1 cellular context compared by ENCODE assay signal in genomic region chr19:46571495-46571894, GRCh38.
TF ChIP-seq lines count a peak whose summit lies in the region.

No MANE protein-coding gene starts in this region.

TF ChIP-seq in HepG2, 621 proteins besides CTCF, POLR2A, EP300 and RAD21:
- no peak for TF ChIP-seq ZNF253 (CRISPR knock-in tag; IDR thresholded peaks at IDR 0.05; ENCODE audit: borderline replicate concordance)
- no peak for TF ChIP-seq SRY (CRISPR knock-in tag; IDR thresholded peaks at IDR 0.05)
- TF ChIP-seq JDP2 (CRISPR knock-in tag; IDR thresholded peaks at IDR 0.05; ENCODE audit: borderline replicate concordance): no peak
- TF ChIP-seq MYNN (CRISPR knock-in tag; IDR thresholded peaks at IDR 0.05; ENCODE audit: low read depth): no peak
- TF ChIP-seq SMC3 (IDR thresholded peaks at IDR 0.05; ENCODE audit: low read length): peak; percentile 14; the same call in 1 of the 2 replicates
- TF ChIP-seq SOX5 (CRISPR knock-in tag; IDR thresholded peaks at IDR 0.05; ENCODE audit: borderline replicate concordance): no peak
- TF ChIP-seq STAG1 (CRISPR knock-in tag; IDR thresholded peaks at IDR 0.05): 0 out of 2 replicates have a peak, but pooled peaks have one; percentile 11
- TF ChIP-seq HOXA5 (CRISPR knock-in tag; IDR thresholded peaks at IDR 0.05): no peak
- TF ChIP-seq REXO4 (CRISPR knock-in tag; IDR thresholded peaks at IDR 0.05; ENCODE audit: borderline replicate concordance): no peak
- TF ChIP-seq MAF1 (CRISPR knock-in tag; IDR thresholded peaks at IDR 0.05; ENCODE audit: borderline replicate concordance): no peak
- no peak for TF ChIP-seq ZBTB43 (CRISPR knock-in tag; conservative IDR thresholded peaks at IDR 0.05)
- peak; percentile 77 for TF ChIP-seq ZNF362 (CRISPR knock-in tag; IDR thresholded peaks at IDR 0.05; ENCODE audit: borderline replicate concordance)
- TF ChIP-seq ZNF576 (CRISPR knock-in tag; IDR thresholded peaks at IDR 0.05): 0 out of 2 replicates have a peak, but pooled peaks have one; percentile 48
TF ChIP-seq in HepG2: peak in this region for 4.
